9 cellular contexts compared by ENCODE assay signal in the genomic region with DNA sequence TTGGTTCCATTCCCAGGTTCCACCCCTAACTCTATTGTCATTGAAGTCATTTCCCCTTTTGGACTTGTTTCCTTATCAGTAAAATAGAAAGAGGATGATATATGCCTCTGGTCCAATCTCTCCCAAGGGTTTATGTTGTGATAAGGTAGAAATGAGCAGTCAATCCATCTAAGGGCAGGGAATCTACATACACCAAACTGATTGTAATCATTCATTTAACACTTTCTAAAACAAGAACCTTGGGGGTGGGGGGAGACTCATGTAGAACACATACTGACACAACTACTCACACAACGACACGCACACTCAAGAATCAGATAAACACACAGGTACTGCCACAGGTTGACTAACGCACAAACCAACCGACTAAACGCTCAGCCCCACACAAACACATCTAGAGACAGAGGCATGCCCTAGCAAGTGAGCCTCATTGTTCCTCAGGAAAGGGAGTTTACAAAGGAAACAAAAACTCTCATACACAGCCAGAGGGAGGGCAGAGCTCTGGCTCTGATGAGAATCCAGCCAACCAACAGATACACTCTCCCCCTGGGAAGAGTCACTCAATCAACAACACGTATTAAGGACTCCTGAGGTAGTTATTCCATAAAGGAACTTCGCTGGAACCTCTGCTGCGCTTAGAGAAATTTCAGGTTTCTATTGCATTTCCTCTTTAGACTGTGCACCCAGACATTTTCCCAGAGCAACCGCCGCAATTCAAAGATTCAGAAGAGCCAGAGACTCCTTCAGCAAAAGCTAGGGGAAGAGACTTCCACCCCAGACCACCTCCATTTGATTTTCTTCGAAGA. TPM values are rescaled to one million over a fixed set of nuclear protein-coding genes. Genes with fewer than 3 reads are reported as not detected.
DNase-seq lines count a peak whose midpoint lies in the region; ATAC-seq and TF ChIP-seq lines count a peak whose summit lies in the region.
"Had no signal": no experiment of that assay in that cellular context is flagged by ENCODE, and none has a peak within 500 bp of the region (broad histone marks: within the 10 kb centered on the region; RNA-seq: fewer than 3 reads in every experiment).

No MANE protein-coding gene starts in this region.

- peaks cover 0 to 11% (median 0%) of the 10 kb centered on the region in 7 donors for H3K27me3 ChIP-seq in heart right ventricle
- H3K27me3 ChIP-seq in sigmoid colon = peaks cover 0 to 35% (median 20%) of the 10 kb centered on the region in 3 donors

- H3K4me3 ChIP-seq in heart right ventricle = peak overlapping the region; percentile 54 to 76 (median 68)
- H3K4me3 ChIP-seq in sigmoid colon = peak overlapping the region; percentile 24 to 47 (median 42)

- ATAC-seq in HG03135 (IDR thresholded peaks at IDR 0.05; ENCODE audit: unreplicated experiment) (peak; percentile 10), heart right ventricle (peak; percentile 55 to 86 (median 78)), GM21367 (IDR thresholded peaks at IDR 0.05; ENCODE audit: unreplicated experiment) (no peak), HG02852 (IDR thresholded peaks at IDR 0.05; ENCODE audit: unreplicated experiment) (no peak)

- DNase-seq in Calu3 (no peak), heart right ventricle (peak in 1 of 2 donors; percentile 51), sigmoid colon (no peak), A172 (ENCODE audit: low spot score) (no peak)
- peak; percentile 30 for DNase-seq in activated CD4-positive, alpha-beta memory T cell treated with anti-CD3 and anti-CD28 coated beads for 36 hours

- H3K27ac Mint-ChIP-seq in Calu3 (ENCODE audit: unreplicated experiment) = peak overlapping the region; percentile 94
- H3K27ac Mint-ChIP-seq in activated CD4-positive, alpha-beta memory T cell treated with anti-CD3 and anti-CD28 coated beads for 36 hours = peak overlapping the region; percentile 82

- peaks cover 58% of the 10 kb centered on the region for H3K36me3 Mint-ChIP-seq in Calu3 (ENCODE audit: insufficient read depth, unreplicated experiment)
- no peaks in the 10 kb centered on the region for H3K36me3 Mint-ChIP-seq in activated CD4-positive, alpha-beta memory T cell treated with anti-CD3 and anti-CD28 coated beads for 36 hours

- H3K4me1 ChIP-seq in heart right ventricle (peaks cover 0 to 58% (median 22%) of the 10 kb centered on the region in 9 donors), sigmoid colon (peaks cover 0 to 17% (median 14%) of the 10 kb centered on the region in 4 donors)

- H3K4me3 Mint-ChIP-seq in Calu3 (ENCODE audit: low read depth, unreplicated experiment) = peak overlapping the region; percentile 91
- peak overlapping the region; percentile 86 for H3K4me3 Mint-ChIP-seq in activated CD4-positive, alpha-beta memory T cell treated with anti-CD3 and anti-CD28 coated beads for 36 hours

- WGBS in heart right ventricle, 2 donors = 15 to 21% methylated on average over 11 of the region's 11 CpGs
- WGBS in sigmoid colon, 2 donors = 5 to 16% methylated on average over 11 of the region's 11 CpGs

- no peak for TF ChIP-seq POLR2A in sigmoid colon (IDR thresholded peaks at IDR 0.05)

- H3K36me3 ChIP-seq in heart right ventricle (no peaks in the 10 kb centered on the region), sigmoid colon (no peaks in the 10 kb centered on the region)

- CTCF ChIA-PET in Calu3 (lab: Charles Lee) = interaction anchor here (0.6 to 2.8 kb wide), 9 partner anchors 11 to 69 kb away, joined by 3 to 35 read pairs (median 6); partner anchors contain the start of genes NECTIN4 and TSTD1
- CTCF ChIA-PET in activated CD4-positive, alpha-beta memory T cell treated with anti-CD3 and anti-CD28 coated beads for 36 hours (lab: Charles Lee) = interaction anchor here (0.8 to 2.8 kb wide), 4 partner anchors 23 to 92 kb away, joined by 3 to 14 read pairs (median 4); partner anchors contain the start of gene USF1

- intact Hi-C loops in Calu3 (cut with micrococcal nuclease; ENCODE audit: unreplicated experiment) = no loop called here
- intact Hi-C loops in activated CD4-positive, alpha-beta memory T cell treated with anti-CD3 and anti-CD28 coated beads for 36 hours (cut with micrococcal nuclease) = loop anchor here (2.0 kb wide), 3 partner anchors 19 to 99 kb away; partner anchors contain the start of genes ARHGAP30, NIT1, PFDN2 and TSTD1
- intact Hi-C loops in heart right ventricle (cut with DNase I) = loop anchor here in 1 of 10 donors (2.0 kb wide), 1 partner anchor 25 kb away; the partner anchor contains the start of gene USF1
- intact Hi-C loops in sigmoid colon (cut with DNase I) = no loop called here

- POLR2A ChIA-PET in activated CD4-positive, alpha-beta memory T cell treated with anti-CD3 and anti-CD28 coated beads for 36 hours (lab: Charles Lee) = interaction anchor here (0.6 to 2.2 kb wide), 5 partner anchors 13 to 46 kb away, joined by 3 to 10 read pairs (median 4); partner anchors contain the start of gene USF1

- H3K9me3 ChIP-seq in heart right ventricle (no peaks in the 10 kb centered on the region), sigmoid colon (no peaks in the 10 kb centered on the region)

- no peak for TF ChIP-seq EP300 in sigmoid colon (IDR thresholded peaks at IDR 0.05)

- BruUV-seq in Calu3 (replicated peaks; lab: Mats Ljungman, UMichigan) = no TSS peak

- H3K27ac ChIP-seq in heart right ventricle (peak overlapping the region; percentile 40 to 97 (median 90)), sigmoid colon (peak overlapping the region; percentile 28 to 76 (median 60))

- H3K27me3 Mint-ChIP-seq in Calu3 (ENCODE audit: unreplicated experiment) = no peaks in the 10 kb centered on the region
- no peaks in the 10 kb centered on the region for H3K27me3 Mint-ChIP-seq in activated CD4-positive, alpha-beta memory T cell treated with anti-CD3 and anti-CD28 coated beads for 36 hours

- peaks cover 52% of the 10 kb centered on the region for H3K4me1 Mint-ChIP-seq in Calu3 (ENCODE audit: low read depth, unreplicated experiment)
- peaks cover 51% of the 10 kb centered on the region for H3K4me1 Mint-ChIP-seq in activated CD4-positive, alpha-beta memory T cell treated with anti-CD3 and anti-CD28 coated beads for 36 hours (ENCODE audit: low read depth)

- no peak for TF ChIP-seq CTCF in Calu3 (IDR thresholded peaks at IDR 0.05; ENCODE audit: unreplicated experiment)
- no peak for TF ChIP-seq CTCF in heart right ventricle (IDR thresholded peaks at IDR 0.05)
- TF ChIP-seq CTCF in sigmoid colon (IDR thresholded peaks at IDR 0.05) = no peak

- H3K9me3 Mint-ChIP-seq in Calu3 (ENCODE audit: low read depth, unreplicated experiment) = no peaks in the 10 kb centered on the region
- H3K9me3 Mint-ChIP-seq in activated CD4-positive, alpha-beta memory T cell treated with anti-CD3 and anti-CD28 coated beads for 36 hours = no peaks in the 10 kb centered on the region

RNA-seq across cellular contexts. Expression of gene F11R, which starts 1.0 kb away (rescaled TPM):
- total RNA-seq in Calu3 (2022) (157 and 173 TPM in 2 replicates), heart right ventricle (10 to 100 TPM in 6 of 10 donors, 1 to 10 TPM in 4; 7.1 to 22.7 (median 10.5) TPM), sigmoid colon (10 to 100 TPM in 1 of 4 donors, 1 to 10 TPM in 3; 2.7 to 30.5 (median 5.9) TPM)
- total RNA-seq in activated CD4-positive, alpha-beta memory T cell treated with anti-CD3 and anti-CD28 coated beads for 36 hours = 10 to 100 TPM; 21.3 to 25.3 TPM
- polyA plus RNA-seq in heart right ventricle (1 to 10 TPM; 7.5 to 9.9 TPM), sigmoid colon (10 to 100 TPM; 15.6 to 96.7 (median 34.0) TPM)
- 7.3 and 9.2 TPM in 2 replicates for total RNA-seq in A172 (2014; rRNA removed; shearing (Covaris generic))

RNA-seq across cellular contexts. Expression of gene TSTD1, which starts 18.8 kb away (rescaled TPM):
- total RNA-seq in Calu3 (2022) = 67.6 and 74.1 TPM in 2 replicates
- total RNA-seq in activated CD4-positive, alpha-beta memory T cell treated with anti-CD3 and anti-CD28 coated beads for 36 hours = 10 to 100 TPM; 70.2 to 77.7 TPM
- 10 to 100 TPM in 9 of 10 donors, 1 to 10 TPM in 1; 8.0 to 18.0 (median 13.4) TPM for total RNA-seq in heart right ventricle
- polyA plus RNA-seq in heart right ventricle = 10 to 100 TPM; 11.8 to 15.3 TPM
- 10 to 100 TPM; 10.5 to 46.4 (median 27.8) TPM for total RNA-seq in sigmoid colon
- polyA plus RNA-seq in sigmoid colon = 100 to 1,000 TPM; 115 to 609 (median 268) TPM
- total RNA-seq in A172 (2014; rRNA removed; shearing (Covaris generic)) = not detected in 2 replicates

RNA-seq across cellular contexts. Expression of gene USF1, which starts 25.8 kb away (rescaled TPM):
- total RNA-seq in Calu3 (2022) (72.1 and 75.4 TPM in 2 replicates), heart right ventricle (10 to 100 TPM; 23.7 to 43.6 (median 28.5) TPM), sigmoid colon (10 to 100 TPM; 54.8 to 76.2 (median 62.5) TPM)
- total RNA-seq in activated CD4-positive, alpha-beta memory T cell treated with anti-CD3 and anti-CD28 coated beads for 36 hours = 10 to 100 TPM; 43.4 to 43.7 TPM
- polyA plus RNA-seq in heart right ventricle (10 to 100 TPM; 42.4 to 55.1 TPM), sigmoid colon (10 to 100 TPM; 25.8 to 84.6 (median 42.5) TPM)
- total RNA-seq in A172 (2014; rRNA removed; shearing (Covaris generic)) = 79.9 and 107 TPM in 2 replicates

RNA-seq across cellular contexts. Expression of gene ARHGAP30, which starts 49.7 kb away (rescaled TPM):
- total RNA-seq in Calu3 (2022) = 1.7 and 2.9 TPM in 2 replicates
- 100 to 1,000 TPM; 171 to 178 TPM for total RNA-seq in activated CD4-positive, alpha-beta memory T cell treated with anti-CD3 and anti-CD28 coated beads for 36 hours
- total RNA-seq in heart right ventricle = 10 to 100 TPM in 1 of 10 donors, 1 to 10 TPM in 9; 1.5 to 16.4 (median 2.1) TPM
- 1 to 10 TPM; 1.2 to 1.4 TPM for polyA plus RNA-seq in heart right ventricle
- total RNA-seq in sigmoid colon = 1 to 10 TPM; 4.4 to 7.7 (median 6.6) TPM
- polyA plus RNA-seq in sigmoid colon = 10 to 100 TPM in 1 of 3 donors, 1 to 10 TPM in 2; 4.8 to 37.8 (median 4.9) TPM
- 0.07 and 0.38 TPM in 2 replicates for total RNA-seq in A172 (2014; rRNA removed; shearing (Covaris generic))
- total RNA-seq: RPMI7951 had no signal

Comparison
In these comparisons a context has a peak if more than half of its experiments do, and no peak if none do; other contexts are left out.
1. ATAC-seq: peak in HG03135 (single experiment) and heart right ventricle (8 of 8); none in GM21367 (single experiment) and HG02852 (single experiment).